Comparison of ENCODE assay signal across 8 cellular contexts in the genomic region with DNA sequence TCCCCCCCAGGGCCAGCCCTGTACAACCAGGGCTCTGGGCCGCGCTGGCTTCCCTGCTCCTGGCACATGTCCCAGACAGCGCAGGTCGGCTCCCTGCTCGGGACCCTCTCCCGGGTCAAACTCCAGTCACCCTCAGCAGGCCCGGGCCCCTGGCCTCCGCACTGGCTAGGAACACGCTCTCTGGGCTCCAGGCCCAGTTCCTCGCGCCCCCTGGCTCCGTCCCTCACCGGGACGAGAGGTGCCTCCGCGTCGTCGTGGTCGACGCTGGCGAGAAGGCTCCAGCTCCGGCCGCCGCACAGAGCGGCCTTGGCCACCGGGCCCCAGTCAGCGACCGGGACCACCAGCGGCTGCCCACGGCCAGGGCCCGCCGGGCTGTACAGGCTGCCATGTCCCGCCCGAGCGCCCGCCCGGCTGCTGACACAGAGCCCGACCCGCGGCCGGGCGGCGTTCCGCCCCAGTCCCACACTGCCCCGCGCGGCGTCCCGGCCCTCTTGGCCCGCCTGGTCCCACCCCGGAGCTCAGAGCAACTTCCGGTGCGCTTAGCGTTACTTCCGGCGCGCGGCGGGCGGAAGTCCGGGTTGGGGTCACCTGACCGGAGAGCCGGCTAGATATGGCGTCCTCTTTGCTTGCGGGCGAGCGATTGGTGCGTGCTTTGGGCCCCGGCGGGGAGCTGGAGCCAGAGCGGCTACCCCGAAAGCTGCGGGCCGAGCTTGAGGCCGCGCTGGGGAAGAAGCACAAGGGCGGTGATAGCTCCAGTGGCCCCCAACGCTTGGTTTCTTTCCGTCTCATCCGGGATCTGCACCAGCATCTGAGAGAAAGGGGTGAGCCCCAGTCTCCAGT. TPM values are rescaled to one million over a fixed set of nuclear protein-coding genes. Genes with fewer than 3 reads are reported as not detected.
A peak's percentile ranks its signal among the peaks of the same experiment; 100 is the strongest.
DNase-seq lines count a peak whose midpoint lies in the region; FAIRE-seq and TF ChIP-seq lines count a peak whose summit lies in the region.

A gene with protein sequence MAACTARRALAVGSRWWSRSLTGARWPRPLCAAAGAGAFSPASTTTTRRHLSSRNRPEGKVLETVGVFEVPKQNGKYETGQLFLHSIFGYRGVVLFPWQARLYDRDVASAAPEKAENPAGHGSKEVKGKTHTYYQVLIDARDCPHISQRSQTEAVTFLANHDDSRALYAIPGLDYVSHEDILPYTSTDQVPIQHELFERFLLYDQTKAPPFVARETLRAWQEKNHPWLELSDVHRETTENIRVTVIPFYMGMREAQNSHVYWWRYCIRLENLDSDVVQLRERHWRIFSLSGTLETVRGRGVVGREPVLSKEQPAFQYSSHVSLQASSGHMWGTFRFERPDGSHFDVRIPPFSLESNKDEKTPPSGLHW (minus strand): TSS at position 467 of the 840 bp plus-strand sequence. CDS start 79 bp downstream, at position 388.

- H3K9me3 Mint-ChIP-seq in activated naive CD4-positive, alpha-beta T cell treated with anti-CD3 and anti-CD28 coated beads for 36 hours: no peaks in the 10 kb centered on the region

- no peaks in the 10 kb centered on the region for H3K27me3 Mint-ChIP-seq in activated naive CD4-positive, alpha-beta T cell treated with anti-CD3 and anti-CD28 coated beads for 36 hours (ENCODE audit: low read depth)

- H3K4me3 Mint-ChIP-seq in activated naive CD4-positive, alpha-beta T cell treated with anti-CD3 and anti-CD28 coated beads for 36 hours: peak within 1 kb of the TSS; percentile 94

- peak within 1 kb of the TSS; percentile 87 for H3K27ac ChIP-seq in substantia nigra (ENCODE audit: low read depth, low read length, poor library complexity, severe bottlenecking)

- intact Hi-C loops in activated naive CD4-positive, alpha-beta T cell treated with anti-CD3 and anti-CD28 coated beads for 36 hours (cut with micrococcal nuclease): loop anchor here (1.0 to 5.0 kb wide), 7 partner anchors 14 to 242 kb away; a partner anchor contains a TSS

- peaks cover 33% of the 10 kb centered on the region for H3K4me1 Mint-ChIP-seq in activated naive CD4-positive, alpha-beta T cell treated with anti-CD3 and anti-CD28 coated beads for 36 hours (ENCODE audit: low read depth)

- peaks cover 14% of the 10 kb centered on the region for H3K36me3 Mint-ChIP-seq in activated naive CD4-positive, alpha-beta T cell treated with anti-CD3 and anti-CD28 coated beads for 36 hours (ENCODE audit: low read depth)

- peak; percentile 98 for DNase-seq in GM03348 (ENCODE audit: low spot score)
- peak; percentile 92 for DNase-seq in HEK293T (ENCODE audit: extremely low spot score)
- DNase-seq in MV-4-11 (lab: John Stamatoyannopoulos, UW): peak; percentile 90
- DNase-seq in SK-N-DZ (ENCODE audit: low spot score): peak; percentile 95
- peak; percentile 97 for DNase-seq in activated naive CD4-positive, alpha-beta T cell treated with anti-CD3 and anti-CD28 coated beads for 36 hours
- peak; percentile 98 for DNase-seq in frontal cortex (ENCODE audit: low spot score in 2 of 2)
- DNase-seq in non-pigmented ciliary epithelial cell (ENCODE audit: low read depth): peak; percentile 61
- DNase-seq in substantia nigra (lab: John Stamatoyannopoulos, UW): peak; percentile 75 to 97 (median 93)

- peak within 1 kb of the TSS; percentile 74 for H3K27ac Mint-ChIP-seq in activated naive CD4-positive, alpha-beta T cell treated with anti-CD3 and anti-CD28 coated beads for 36 hours

- no peak for FAIRE-seq in frontal cortex (lab: Jason Lieb, UNC)

- CTCF ChIA-PET in HEK293T (lab: Yijun Ruan, JAX): interaction anchor here (0.6 to 1.0 kb wide), 3 partner anchors 9 to 119 kb away, joined by 3 to 6 read pairs (median 3); no protein-coding TSS in a partner anchor
- CTCF ChIA-PET in activated naive CD4-positive, alpha-beta T cell treated with anti-CD3 and anti-CD28 coated beads for 36 hours (lab: Charles Lee): interaction anchor here (1.0 to 2.3 kb wide), 7 partner anchors 11 to 192 kb away, joined by 3 to 6 read pairs (median 4); a partner anchor contains a TSS

- POLR2A ChIA-PET in HEK293T (lab: Yijun Ruan, JAX): interaction anchor here (0.6 to 3.8 kb wide), 15 partner anchors 10 to 1942 kb away, joined by 3 to 64 read pairs (median 4); a partner anchor contains a TSS

TF ChIP-seq in HEK293T, 16 proteins besides CTCF, POLR2A, EP300 and RAD21:
- TF ChIP-seq TARDBP (IDR thresholded peaks at IDR 0.05) (no peak), ARNT (IDR thresholded peaks at IDR 0.05) (no peak), SUZ12 (IDR thresholded peaks at IDR 0.05) (no peak), ZNF384 (IDR thresholded peaks at IDR 0.05) (no peak), HDGF (IDR thresholded peaks at IDR 0.05; ENCODE audit: borderline replicate concordance) (no peak), FOXM1 (IDR thresholded peaks at IDR 0.05; ENCODE audit: borderline replicate concordance) (no peak), FOXA1 (IDR thresholded peaks at IDR 0.05) (no peak), SP1 (IDR thresholded peaks at IDR 0.05) (no peak), L3MBTL2 (conservative IDR thresholded peaks at IDR 0.05) (peak; percentile 58), CTBP1 (IDR thresholded peaks at IDR 0.05; ENCODE audit: borderline replicate concordance) (peak; percentile 34; the same call in 1 of the 2 replicates), NFRKB (IDR thresholded peaks at IDR 0.05) (no peak), ELF4 (IDR thresholded peaks at IDR 0.05) (peak; percentile 80), BHLHE40 (IDR thresholded peaks at IDR 0.05; ENCODE audit: borderline replicate concordance) (no peak), LEF1 (IDR thresholded peaks at IDR 0.05; ENCODE audit: borderline replicate concordance) (0 out of 2 replicates have a peak, but pooled peaks have one; percentile 23), FOXK2 (IDR thresholded peaks at IDR 0.05) (no peak)
- TF ChIP-seq, protein P1, sequence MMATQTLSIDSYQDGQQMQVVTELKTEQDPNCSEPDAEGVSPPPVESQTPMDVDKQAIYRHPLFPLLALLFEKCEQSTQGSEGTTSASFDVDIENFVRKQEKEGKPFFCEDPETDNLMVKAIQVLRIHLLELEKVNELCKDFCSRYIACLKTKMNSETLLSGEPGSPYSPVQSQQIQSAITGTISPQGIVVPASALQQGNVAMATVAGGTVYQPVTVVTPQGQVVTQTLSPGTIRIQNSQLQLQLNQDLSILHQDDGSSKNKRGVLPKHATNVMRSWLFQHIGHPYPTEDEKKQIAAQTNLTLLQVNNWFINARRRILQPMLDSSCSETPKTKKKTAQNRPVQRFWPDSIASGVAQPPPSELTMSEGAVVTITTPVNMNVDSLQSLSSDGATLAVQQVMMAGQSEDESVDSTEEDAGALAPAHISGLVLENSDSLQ (IDR thresholded peaks at IDR 0.05): peak; percentile 65
TF ChIP-seq in HEK293T: peak in this region for 5.

RNA-seq across cellular contexts. Expression of the gene that starts here (rescaled TPM):
- polyA plus RNA-seq in SK-N-DZ (2014; cell fraction: cytosol; rRNA removed): 139 and 142 TPM in 2 replicates
- polyA plus RNA-seq in SK-N-DZ (2014; cell fraction: nucleus; rRNA removed): 96.3 and 97.9 TPM in 2 replicates
- 10 to 100 TPM; 74.6 to 76.5 TPM for total RNA-seq in activated naive CD4-positive, alpha-beta T cell treated with anti-CD3 and anti-CD28 coated beads for 36 hours
- total RNA-seq in frontal cortex: 42.0 TPM

Comparison
In these comparisons a context has a peak if more than half of its experiments do, and no peak if none do; other contexts are left out.
1. Peak in every context shown above with its lines: DNase-seq and H3K27ac ChIP-seq.